In the genomic region with DNA sequence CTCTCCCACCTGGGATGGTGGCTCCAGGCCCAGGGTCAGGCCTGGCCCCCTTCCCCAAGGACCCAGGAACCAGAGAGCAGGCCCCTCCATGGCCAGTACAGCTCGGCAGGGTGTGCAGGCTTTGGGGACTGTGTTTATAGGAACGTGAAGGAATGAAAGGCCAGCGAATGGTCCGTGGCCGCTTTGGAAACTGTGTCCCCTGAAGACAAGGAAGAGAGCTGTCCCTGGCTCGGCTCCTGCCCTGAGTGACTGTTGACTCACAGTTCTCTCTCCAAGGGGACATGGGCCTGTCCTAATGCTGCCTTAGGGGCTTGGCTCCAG, we compare ENCODE assay signal across 12 cellular contexts. TPM values are rescaled to one million over a fixed set of nuclear protein-coding genes. Genes with fewer than 3 reads are reported as not detected.
"Had no signal": no experiment of that assay in that cellular context is flagged by ENCODE, and none has a peak within 500 bp of the region (broad histone marks: within the 10 kb centered on the region; RNA-seq: fewer than 3 reads in every experiment).

No MANE protein-coding gene starts in this region.

RNA-seq across cellular contexts. Expression of gene ALPP, which starts 43.7 kb away (rescaled TPM):
- total RNA-seq: activated CD8-positive, alpha-beta T cell treated with anti-CD3 and anti-CD28 coated beads for 36 hours; activated naive CD4-positive, alpha-beta T cell treated with anti-CD3 and anti-CD28 coated beads for 36 hours; activated naive CD8-positive, alpha-beta T cell treated with anti-CD3 and anti-CD28 coated beads for 36 hours; activated T-cell treated with anti-CD3 and anti-CD28 coated beads, Interleukin-2, amount 50 U/mL, for 72 hours; adrenal gland; ascending aorta; breast epithelium; cardiac muscle cell; cerebellum; endodermal cell; foreskin keratinocyte; gastrocnemius medialis had no signal
- polyA plus RNA-seq: adrenal gland, cardiac muscle cell, foreskin keratinocyte had no signal
